ENCODE assay signal across 1 cellular context in genomic region chr9:137253717-137254623, GRCh38.
A peak's percentile ranks its signal among the peaks of the same experiment; 100 is the strongest.
TF ChIP-seq lines count a peak whose summit lies in the region.

No MANE protein-coding gene starts in this region.

TF ChIP-seq in HepG2, 621 proteins besides CTCF, POLR2A, EP300 and RAD21 (continued from another document):
- 0 out of 2 replicates have a peak, but pooled peaks have one; percentile 34 for TF ChIP-seq ZBTB37 (CRISPR knock-in tag; IDR thresholded peaks at IDR 0.05)
- no peak for TF ChIP-seq ZNF205 (CRISPR knock-in tag; IDR thresholded peaks at IDR 0.05)
- TF ChIP-seq ZNF292 (CRISPR knock-in tag; IDR thresholded peaks at IDR 0.05; ENCODE audit: borderline replicate concordance, low read depth), result peak; percentile 66; the same call in 1 of the 2 replicates
- 0 out of 2 replicates have a peak, but pooled peaks have one; percentile 27 for TF ChIP-seq ARHGAP35 (CRISPR knock-in tag; IDR thresholded peaks at IDR 0.05; ENCODE audit: borderline replicate concordance)
- TF ChIP-seq ZGPAT (CRISPR knock-in tag; IDR thresholded peaks at IDR 0.05), result peak; percentile 44
- TF ChIP-seq PRDM10 (CRISPR knock-in tag; IDR thresholded peaks at IDR 0.05; ENCODE audit: low read depth), result 0 out of 2 replicates have a peak, but pooled peaks have one; percentile 43
- TF ChIP-seq ZNF605 (CRISPR knock-in tag; IDR thresholded peaks at IDR 0.05), result peak; percentile 30; the same call in 1 of the 2 replicates
- TF ChIP-seq NONO (IDR thresholded peaks at IDR 0.05), result no peak
- TF ChIP-seq NONO (CRISPR knock-in tag; conservative IDR thresholded peaks at IDR 0.05), result peak; percentile 31; the same call in 1 of the 2 replicates
- peak; percentile 40; the same call in 1 of the 2 replicates for TF ChIP-seq YEATS2 (CRISPR knock-in tag; IDR thresholded peaks at IDR 0.05; ENCODE audit: borderline replicate concordance)
- no peak for TF ChIP-seq HNRNPH1 (optimal IDR thresholded peaks at IDR 0.05; ENCODE audit: low read depth, low read length)
- TF ChIP-seq ZNF333 (CRISPR knock-in tag; IDR thresholded peaks at IDR 0.05; ENCODE audit: borderline replicate concordance), result peak; percentile 87; the same call in 1 of the 2 replicates
- 0 out of 2 replicates have a peak, but pooled peaks have one; percentile 44 for TF ChIP-seq ZBTB34 (CRISPR knock-in tag; IDR thresholded peaks at IDR 0.05)
- no peak for TF ChIP-seq REPIN1 (CRISPR knock-in tag; IDR thresholded peaks at IDR 0.05; ENCODE audit: borderline replicate concordance, low read depth)
- peak; percentile 17; the same call in 1 of the 2 replicates for TF ChIP-seq IKZF5 (CRISPR knock-in tag; IDR thresholded peaks at IDR 0.05)
- no peak for TF ChIP-seq SOX6 (IDR thresholded peaks at IDR 0.05)
- TF ChIP-seq SOX6 (CRISPR knock-in tag; IDR thresholded peaks at IDR 0.05), result peak; percentile 41
- TF ChIP-seq ZNF580 (CRISPR knock-in tag; IDR thresholded peaks at IDR 0.05; ENCODE audit: borderline replicate concordance, low read depth), result no peak
- peak; percentile 48; the same call in 1 of the 2 replicates for TF ChIP-seq PPARG (CRISPR knock-in tag; conservative IDR thresholded peaks at IDR 0.05)
- no peak for TF ChIP-seq REL (CRISPR knock-in tag; conservative IDR thresholded peaks at IDR 0.05)
- 0 out of 2 replicates have a peak, but pooled peaks have one; percentile 45 for TF ChIP-seq ZNF710 (CRISPR knock-in tag; IDR thresholded peaks at IDR 0.05; ENCODE audit: borderline replicate concordance)
- 0 out of 2 replicates have a peak, but pooled peaks have one; percentile 20 for TF ChIP-seq MEF2D (CRISPR knock-in tag; IDR thresholded peaks at IDR 0.05)
- peak; percentile 22 for TF ChIP-seq XRCC5 (optimal IDR thresholded peaks at IDR 0.05; ENCODE audit: low read length)
- no peak for TF ChIP-seq TAF15 (IDR thresholded peaks at IDR 0.05; ENCODE audit: low read depth, low read length, poor library complexity, severe bottlenecking)
- TF ChIP-seq MXD1 (CRISPR knock-in tag; IDR thresholded peaks at IDR 0.05), result peak; percentile 64
- peak; percentile 74; the same call in 1 of the 2 replicates for TF ChIP-seq HIVEP1 (CRISPR knock-in tag; IDR thresholded peaks at IDR 0.05)
